In the genomic region with DNA sequence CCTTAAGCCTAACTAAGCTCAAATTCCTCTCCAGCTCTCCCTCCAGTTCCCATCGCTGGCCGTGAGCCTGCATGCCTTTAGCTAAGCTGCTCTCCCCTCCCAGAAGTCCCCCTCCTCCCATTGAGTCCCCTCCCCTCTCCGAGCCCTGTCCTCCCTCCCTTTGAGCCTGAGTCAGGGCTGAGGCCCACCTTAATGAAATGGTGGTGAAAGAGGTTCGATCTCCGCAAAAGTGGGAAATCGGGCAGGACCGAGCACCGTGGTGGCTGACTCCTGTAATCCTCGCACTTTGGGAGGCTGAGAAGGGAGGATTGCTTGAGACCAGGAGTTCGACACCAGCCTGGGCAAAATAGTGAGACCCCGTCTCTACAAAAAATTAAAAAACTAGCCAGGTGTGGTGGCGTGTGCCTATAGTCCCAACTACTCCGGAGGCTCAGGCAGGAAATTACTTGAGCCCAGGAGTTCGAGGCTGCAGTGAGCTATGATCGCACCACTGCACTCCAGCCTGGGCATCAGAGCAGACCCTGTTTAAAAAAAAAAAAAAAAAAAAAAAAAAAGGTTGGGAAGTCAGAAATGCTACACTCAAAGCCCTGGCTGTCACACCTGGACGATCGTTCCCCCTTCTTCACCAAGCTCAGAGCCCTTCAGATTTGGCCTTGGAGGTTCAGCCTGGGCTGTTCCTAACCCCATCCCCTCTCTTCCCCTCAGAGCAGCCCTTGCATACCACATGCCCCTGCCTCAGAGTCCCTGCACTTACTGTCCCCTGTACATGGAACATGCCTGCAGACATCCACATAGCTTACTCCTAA, we compare ENCODE assay signal across 1 cellular context.
TF ChIP-seq lines count a peak whose summit lies in the region.

No MANE protein-coding gene starts in this region.

TF ChIP-seq in HCT116, 20 proteins besides CTCF, POLR2A, EP300 and RAD21 (continued from another document):
- TF ChIP-seq REST (IDR thresholded peaks at IDR 0.05; ENCODE audit: low read depth) (no peak), ZFX (IDR thresholded peaks at IDR 0.05) (no peak), ELF1 (IDR thresholded peaks at IDR 0.05; ENCODE audit: borderline replicate concordance, low read depth) (no peak), ZBTB33 (IDR thresholded peaks at IDR 0.05; ENCODE audit: extremely low read depth, insufficient replicate concordance, low read length) (no peak)
TF ChIP-seq in HCT116: peak in this region for 0.
